12 cellular contexts compared by ENCODE assay signal in genomic region chr6:21479140-21479539, GRCh38.
DNase-seq lines count a peak whose midpoint lies in the region; ATAC-seq, FAIRE-seq and TF ChIP-seq lines count a peak whose summit lies in the region.
"Had no signal": no experiment of that assay in that cellular context is flagged by ENCODE, and none has a peak within 500 bp of the region (broad histone marks: within the 10 kb centered on the region; RNA-seq: fewer than 3 reads in every experiment).

No MANE protein-coding gene starts in this region.

- H3K27me3 ChIP-seq in astrocyte (ENCODE audit: insufficient read depth, low read length), result no peaks in the 10 kb centered on the region
- no peaks in the 10 kb centered on the region for H3K27me3 ChIP-seq in right atrium auricular region

- no peak for ATAC-seq in activated naive CD8-positive, alpha-beta T cell treated with anti-CD3 and anti-CD28 coated beads, Interleukin-2, amount 50 U/mL, for 24 hours
- ATAC-seq: T-helper 17 cell had no signal

- TF ChIP-seq CTCF in HEK293 (tag by site-specific recombination; IDR thresholded peaks at IDR 0.05), result no peak
- TF ChIP-seq CTCF in astrocyte (IDR thresholded peaks at IDR 0.05; ENCODE audit: insufficient read depth, low read depth, low read length), result no peak
- no peak for TF ChIP-seq CTCF in right atrium auricular region (IDR thresholded peaks at IDR 0.05)

- DNase-seq in astrocyte (ENCODE audit: low read depth) (peak; percentile 41), right atrium auricular region (ENCODE audit: low spot score) (no peak), skeletal muscle cell (ENCODE audit: low read depth) (peak; percentile 8), NCI-H2227 (lab: John Stamatoyannopoulos, UW; ENCODE audit: unreplicated experiment) (no peak), SW480 (ENCODE audit: low spot score) (no peak)
- no peak for DNase-seq in activated naive CD8-positive, alpha-beta T cell treated with anti-CD3 and anti-CD28 coated beads, Interleukin-2, amount 50 U/mL, for 24 hours
- no peak for DNase-seq in stimulated activated CD4-positive, alpha-beta T cell treated with anti-CD3 and anti-CD28 coated beads, Interleukin-12 subunit alpha, Interleukin-12 subunit beta, amount 100 ng/mL, for 4 hours
- DNase-seq: activated T-cell treated with anti-CD3 and anti-CD28 coated beads, Interleukin-2, amount 50 U/mL, for 24 hours; naive B cell; NCI-H1048; T-helper 17 cell had no signal

- peak overlapping the region; percentile 73 for H3K4me2 ChIP-seq in astrocyte (ENCODE audit: low read length)

- H3K4me3 Mint-ChIP-seq in astrocyte (ENCODE audit: unreplicated experiment), result no peak overlapping the region
- H3K4me3 Mint-ChIP-seq in activated naive CD8-positive, alpha-beta T cell treated with anti-CD3 and anti-CD28 coated beads, Interleukin-2, amount 50 U/mL, for 24 hours, result no peak overlapping the region
- H3K4me3 Mint-ChIP-seq: activated T-cell treated with anti-CD3 and anti-CD28 coated beads, Interleukin-2, amount 50 U/mL, for 24 hours; naive B cell; T-helper 17 cell had no signal

- H3K4me1 Mint-ChIP-seq in astrocyte (ENCODE audit: low read depth, unreplicated experiment), result no peaks in the 10 kb centered on the region
- H3K4me1 Mint-ChIP-seq in activated naive CD8-positive, alpha-beta T cell treated with anti-CD3 and anti-CD28 coated beads, Interleukin-2, amount 50 U/mL, for 24 hours, result no peaks in the 10 kb centered on the region
- H3K4me1 Mint-ChIP-seq: naive B cell, T-helper 17 cell had no signal

- no peaks in the 10 kb centered on the region for H3K79me2 ChIP-seq in astrocyte (ENCODE audit: insufficient read depth, low read length)

- H3K9me3 ChIP-seq in HEK293 (ENCODE audit: control insufficient read depth, insufficient read depth, low read depth, low read length) (no peaks in the 10 kb centered on the region), astrocyte (ENCODE audit: insufficient read depth, low read depth, low read length) (no peaks in the 10 kb centered on the region), right atrium auricular region (no peaks in the 10 kb centered on the region)

- peaks cover 2% of the 10 kb centered on the region for H3K27me3 Mint-ChIP-seq in astrocyte (ENCODE audit: low read depth, unreplicated experiment)
- peaks cover 5% of the 10 kb centered on the region for H3K27me3 Mint-ChIP-seq in activated naive CD8-positive, alpha-beta T cell treated with anti-CD3 and anti-CD28 coated beads, Interleukin-2, amount 50 U/mL, for 24 hours

- H3K9ac ChIP-seq in astrocyte (ENCODE audit: low read length), result no peak overlapping the region

- H3K27ac ChIP-seq in HEK293 (ENCODE audit: extremely low read depth, low read depth, low read length), result peak overlapping the region; percentile 1; the same call in 1 of the 2 replicates
- no peak overlapping the region for H3K27ac ChIP-seq in astrocyte (ENCODE audit: low read depth, low read length)
- H3K27ac ChIP-seq in right atrium auricular region, result peak overlapping the region; percentile 32 to 49

- H3K4me1 ChIP-seq in HEK293 (ENCODE audit: control insufficient read depth, insufficient read depth, low read length) (peaks cover 10% of the 10 kb centered on the region), astrocyte (ENCODE audit: insufficient read depth, low read length) (no peaks in the 10 kb centered on the region), right atrium auricular region (peaks cover 0 to 17% of the 10 kb centered on the region in 2 donors)

- CTCF ChIA-PET in HEK293 (lab: Yijun Ruan, JAX), result interaction anchor here (0.7 kb wide), 2 partner anchors 11 to 1948 kb away, joined by 3 read pairs; no protein-coding TSS in a partner anchor

- no peaks in the 10 kb centered on the region for H3K36me3 ChIP-seq in HEK293 (ENCODE audit: control insufficient read depth in 2 of 2, insufficient read depth in 1 of 2, low read length in 2 of 2)
- H3K36me3 ChIP-seq in astrocyte (ENCODE audit: insufficient read depth, low read length), result no peaks in the 10 kb centered on the region
- no peaks in the 10 kb centered on the region for H3K36me3 ChIP-seq in right atrium auricular region

- no peaks in the 10 kb centered on the region for H4K20me1 ChIP-seq in astrocyte (ENCODE audit: insufficient read depth, low read length)

- H3K36me3 Mint-ChIP-seq in astrocyte (ENCODE audit: low read depth, unreplicated experiment), result no peaks in the 10 kb centered on the region
- no peaks in the 10 kb centered on the region for H3K36me3 Mint-ChIP-seq in activated naive CD8-positive, alpha-beta T cell treated with anti-CD3 and anti-CD28 coated beads, Interleukin-2, amount 50 U/mL, for 24 hours (ENCODE audit: low read depth)
- H3K36me3 Mint-ChIP-seq: naive B cell had no signal

- H3K27ac Mint-ChIP-seq in astrocyte (ENCODE audit: unreplicated experiment), result no peak overlapping the region
- H3K27ac Mint-ChIP-seq in activated naive CD8-positive, alpha-beta T cell treated with anti-CD3 and anti-CD28 coated beads, Interleukin-2, amount 50 U/mL, for 24 hours, result no peak overlapping the region
- H3K27ac Mint-ChIP-seq: activated T-cell treated with anti-CD3 and anti-CD28 coated beads, Interleukin-2, amount 50 U/mL, for 24 hours; naive B cell; T-helper 17 cell had no signal

- POLR2A ChIA-PET in HEK293 (lab: Yijun Ruan, JAX), result no interaction called here

- no peak for FAIRE-seq in astrocyte (lab: Jason Lieb, UNC)

- H2AFZ ChIP-seq in astrocyte (ENCODE audit: low read depth, low read length), result peak overlapping the region; percentile 33

- H3K9me3 Mint-ChIP-seq in astrocyte (ENCODE audit: unreplicated experiment), result no peaks in the 10 kb centered on the region
- H3K9me3 Mint-ChIP-seq in activated naive CD8-positive, alpha-beta T cell treated with anti-CD3 and anti-CD28 coated beads, Interleukin-2, amount 50 U/mL, for 24 hours, result no peaks in the 10 kb centered on the region
- H3K9me3 Mint-ChIP-seq: activated T-cell treated with anti-CD3 and anti-CD28 coated beads, Interleukin-2, amount 50 U/mL, for 24 hours; naive B cell had no signal

- no peak overlapping the region for H3K4me3 ChIP-seq in HEK293 (ENCODE audit: low read depth, low read length)
- no peak overlapping the region for H3K4me3 ChIP-seq in astrocyte (ENCODE audit: insufficient read depth, low read depth, low read length)
- H3K4me3 ChIP-seq in right atrium auricular region, result peak overlapping the region; percentile 3 to 27
- H3K4me3 ChIP-seq in skeletal muscle cell (ENCODE audit: low read depth, low read length), result no peak overlapping the region

TF ChIP-seq in HEK293, 187 proteins besides CTCF, POLR2A, EP300 and RAD21 (continues in another document):
- 0 out of 2 replicates have a peak, but pooled peaks have one; percentile 9 for TF ChIP-seq ZNF24 (tag by site-specific recombination; IDR thresholded peaks at IDR 0.05)
- TF ChIP-seq FEZF1 (tag by site-specific recombination; IDR thresholded peaks at IDR 0.05), result peak; percentile 43; the same call in 1 of the 2 replicates
- TF ChIP-seq ZNF366 (tag by site-specific recombination; conservative IDR thresholded peaks at IDR 0.05), result no peak
- TF ChIP-seq SCRT1 (tag by site-specific recombination; IDR thresholded peaks at IDR 0.05; ENCODE audit: borderline replicate concordance), result no peak
- no peak for TF ChIP-seq ZNF830 (tag by site-specific recombination; IDR thresholded peaks at IDR 0.05; ENCODE audit: low read depth)
- peak; percentile 50; the same call in 1 of the 2 replicates for TF ChIP-seq ZFP69B (tag by site-specific recombination; IDR thresholded peaks at IDR 0.05)
- peak; percentile 70 for TF ChIP-seq ZBTB44 (tag by site-specific recombination; IDR thresholded peaks at IDR 0.05)
- no peak for TF ChIP-seq ZNF202 (tag by site-specific recombination; IDR thresholded peaks at IDR 0.05; ENCODE audit: borderline replicate concordance)
- peak; percentile 44 for TF ChIP-seq PRDM6 (tag by site-specific recombination; IDR thresholded peaks at IDR 0.05)
- TF ChIP-seq WT1 (tag by site-specific recombination; IDR thresholded peaks at IDR 0.05), result peak; percentile 86
- no peak for TF ChIP-seq SP7 (tag by site-specific recombination; IDR thresholded peaks at IDR 0.05)
- TF ChIP-seq ZXDB (tag by site-specific recombination; IDR thresholded peaks at IDR 0.05), result 0 out of 2 replicates have a peak, but pooled peaks have one; percentile 27
- TF ChIP-seq, protein P1, sequence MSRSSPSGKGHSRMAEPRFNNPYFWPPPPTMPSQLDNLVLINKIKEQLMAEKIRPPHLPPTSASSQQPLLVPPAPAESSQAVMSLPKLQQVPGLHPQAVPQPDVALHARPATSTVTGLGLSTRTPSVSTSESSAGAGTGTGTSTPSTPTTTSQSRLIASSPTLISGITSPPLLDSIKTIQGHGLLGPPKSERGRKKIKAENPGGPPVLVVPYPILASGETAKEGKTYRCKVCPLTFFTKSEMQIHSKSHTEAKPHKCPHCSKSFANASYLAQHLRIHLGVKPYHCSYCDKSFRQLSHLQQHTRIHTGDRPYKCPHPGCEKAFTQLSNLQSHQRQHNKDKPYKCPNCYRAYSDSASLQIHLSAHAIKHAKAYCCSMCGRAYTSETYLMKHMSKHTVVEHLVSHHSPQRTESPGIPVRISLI (tag by site-specific recombination; IDR thresholded peaks at IDR 0.05), result no peak

Comparison
In these comparisons a context has a peak if more than half of its experiments do, and no peak if none do; other contexts are left out.
1. H3K4me3 ChIP-seq: peak in right atrium auricular region (2 of 2); none in HEK293 (single experiment), astrocyte (single experiment) and skeletal muscle cell (single experiment).
2. DNase-seq: peak in astrocyte (single experiment) and skeletal muscle cell (single experiment); none in right atrium auricular region (single experiment), activated naive CD8-positive, alpha-beta T cell treated with anti-CD3 and anti-CD28 coated beads, Interleukin-2, amount 50 U/mL, for 24 hours (single experiment), NCI-H2227 (single experiment), SW480 (single experiment) and stimulated activated CD4-positive, alpha-beta T cell treated with anti-CD3 and anti-CD28 coated beads, Interleukin-12 subunit alpha, Interleukin-12 subunit beta, amount 100 ng/mL, for 4 hours (single experiment).